Comparison of ENCODE assay signal across 17 cellular contexts in the genomic region with DNA sequence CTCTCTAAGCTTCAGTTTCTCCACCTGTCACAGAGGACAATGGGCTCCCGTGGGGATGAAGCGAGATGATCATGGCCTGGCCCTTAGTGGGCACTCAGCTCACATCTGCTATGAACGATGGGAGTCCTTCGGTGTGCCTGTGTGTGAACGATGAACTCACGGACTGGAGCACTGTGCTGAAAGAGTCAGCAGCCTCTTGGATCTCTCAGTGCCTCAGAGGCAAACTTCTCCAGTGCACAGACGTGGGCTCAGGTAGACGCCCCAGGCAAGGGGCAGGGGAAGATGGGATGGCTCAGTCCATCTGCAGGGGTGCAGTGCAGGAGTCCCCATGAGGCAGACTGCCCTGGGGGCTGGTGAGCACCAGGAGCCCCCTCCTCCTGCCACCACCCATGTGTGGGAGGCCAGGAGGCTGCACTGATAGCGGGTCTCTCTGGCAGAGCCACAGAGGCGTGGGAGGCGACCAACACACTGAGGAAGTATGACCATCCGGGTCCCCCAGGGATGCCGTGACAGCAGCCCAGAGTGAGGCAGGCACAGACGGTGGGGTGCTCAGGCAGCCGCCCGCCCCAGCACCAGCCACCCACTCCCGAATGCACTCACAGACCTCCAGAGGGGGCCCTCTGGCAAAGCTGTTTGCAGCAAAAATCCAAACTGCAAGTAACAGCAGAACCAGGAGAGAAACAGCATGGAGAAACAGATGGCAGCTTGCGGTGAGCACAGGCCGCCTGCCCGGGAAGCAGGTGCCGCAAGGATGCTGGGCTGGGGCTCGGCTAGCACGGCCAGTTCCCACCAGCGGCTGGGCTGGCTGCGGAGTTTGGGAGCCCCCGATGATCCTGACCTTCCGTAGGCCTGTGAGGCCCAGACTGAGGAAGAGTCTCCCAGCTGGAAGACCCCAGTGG.
DNase-seq lines count a peak whose midpoint lies in the region; ATAC-seq, FAIRE-seq and TF ChIP-seq lines count a peak whose summit lies in the region.
"Had no signal": no experiment of that assay in that cellular context is flagged by ENCODE, and none has a peak within 500 bp of the region (broad histone marks: within the 10 kb centered on the region; RNA-seq: fewer than 3 reads in every experiment).

No MANE protein-coding gene starts in this region.

- no peak for DNase-seq in GM23338 (ENCODE audit: low spot score)
- peak; percentile 42 to 77 for DNase-seq in NCI-H524 (lab: John Stamatoyannopoulos, UW)
- peak; percentile 25 for DNase-seq in inferior parietal cortex (ENCODE audit: extremely low spot score)
- peak; percentile 51 for DNase-seq in spleen
- DNase-seq in HT-29 (ENCODE audit: low spot score), result no peak
- DNase-seq in RCC 7860 (ENCODE audit: low spot score), result no peak
- no peak for DNase-seq in NCI-H2029 (lab: John Stamatoyannopoulos, UW)
- DNase-seq: activated naive CD8-positive, alpha-beta T cell treated with anti-CD3 and anti-CD28 coated beads, Interleukin-2, amount 50 U/mL, for 24 hours; esophagus squamous epithelium; GDM1; HFFc6; NCI-H510A treated with DMSO at 0.1 percent for 48 hours; SIG-M5; stimulated activated CD4-positive, alpha-beta T cell treated with anti-CD3 and anti-CD28 coated beads, Interleukin-2, amount 100 ng/mL, for 48 hours had no signal

- ATAC-seq in GM23338, result peak; percentile 21; the same call in 1 of the 3 replicates
- ATAC-seq: activated naive CD8-positive, alpha-beta T cell treated with anti-CD3 and anti-CD28 coated beads, Interleukin-2, amount 50 U/mL, for 24 hours; GM12878 had no signal

- no peak overlapping the region for H3K27ac Mint-ChIP-seq in GM23338
- H3K27ac Mint-ChIP-seq: activated naive CD8-positive, alpha-beta T cell treated with anti-CD3 and anti-CD28 coated beads, Interleukin-2, amount 50 U/mL, for 24 hours; HFFc6 had no signal

- 83 to 91% (median 90%) methylated on average over 17 to 27 of the region's 27 CpGs for WGBS in spleen, 5 donors

- H3K9me3 ChIP-seq in spleen, result no peaks in the 10 kb centered on the region
- H3K9me3 ChIP-seq: breast epithelium, esophagus squamous epithelium had no signal

- peaks cover 15% of the 10 kb centered on the region for H3K4me1 Mint-ChIP-seq in GM23338
- H3K4me1 Mint-ChIP-seq: activated naive CD8-positive, alpha-beta T cell treated with anti-CD3 and anti-CD28 coated beads, Interleukin-2, amount 50 U/mL, for 24 hours had no signal

- TF ChIP-seq POLR2A in spleen (IDR thresholded peaks at IDR 0.05), result no peak

- H4K20me1 ChIP-seq in GM23338 (replicated peaks; ENCODE audit: insufficient read depth), result no peaks in the 10 kb centered on the region

- no peaks in the 10 kb centered on the region for H3K27me3 ChIP-seq in GM23338 (ENCODE audit: insufficient read depth)
- H3K27me3 ChIP-seq in spleen (replicated peaks in 1 of 7), result no peaks in the 10 kb centered on the region
- H3K27me3 ChIP-seq: breast epithelium, esophagus squamous epithelium had no signal

- no peaks in the 10 kb centered on the region for H3K9me3 Mint-ChIP-seq in GM23338
- H3K9me3 Mint-ChIP-seq: activated naive CD8-positive, alpha-beta T cell treated with anti-CD3 and anti-CD28 coated beads, Interleukin-2, amount 50 U/mL, for 24 hours had no signal

- no peaks in the 10 kb centered on the region; the same call in 2 of the 3 replicates for H3K36me3 Mint-ChIP-seq in GM23338 (ENCODE audit: low read depth)

- intact Hi-C loops in spleen (cut with DNase I; ENCODE audit: low total_unique reads), result no loop called here

- H3K4me1 ChIP-seq in GM23338 (ENCODE audit: insufficient read depth) (no peaks in the 10 kb centered on the region), spleen (no peaks in the 10 kb centered on the region)
- H3K4me1 ChIP-seq: breast epithelium had no signal

- H2AFZ ChIP-seq in GM23338, result peak overlapping the region; percentile 43; the same call in 1 of the 2 replicates

- no peaks in the 10 kb centered on the region for H3F3A ChIP-seq in GM23338 (replicated peaks; ENCODE audit: low read depth)

- H3K79me2 ChIP-seq in GM23338 (replicated peaks; ENCODE audit: insufficient read depth), result no peaks in the 10 kb centered on the region

- H3K27ac ChIP-seq in GM23338 (ENCODE audit: low read depth) (no peak overlapping the region), spleen (no peak overlapping the region)
- H3K27ac ChIP-seq: breast epithelium, esophagus squamous epithelium, VCaP had no signal

- 0 out of 4 replicates have a peak, but pooled peaks of 1 of the 2 experiments have one; percentile 12 for TF ChIP-seq CTCF in GM23338 (conservative IDR thresholded peaks at IDR 0.05; ENCODE audit: low read depth in 2 of 2)
- no peak for TF ChIP-seq CTCF in spleen (IDR thresholded peaks at IDR 0.05 in 8 of 11, conservative IDR thresholded peaks at IDR 0.05 in 3 of 11)

- FAIRE-seq in RCC 7860 (lab: Jason Lieb, UNC), result no peak
- FAIRE-seq: GM12878 had no signal

- H3K36me3 ChIP-seq in GM23338 (ENCODE audit: insufficient read depth), result no peaks in the 10 kb centered on the region
- H3K36me3 ChIP-seq in spleen, result peaks cover 0 to 20% (median 0%) of the 10 kb centered on the region in 6 donors
- H3K36me3 ChIP-seq: breast epithelium had no signal

- H3K4me3 ChIP-seq in GM23338 (no peak overlapping the region), spleen (no peak overlapping the region)
- H3K4me3 ChIP-seq: breast epithelium, esophagus squamous epithelium, GM12878 had no signal

- H3K4me2 ChIP-seq in GM23338, result no peak overlapping the region

- H3K4me3 Mint-ChIP-seq in GM23338, result no peak overlapping the region
- H3K4me3 Mint-ChIP-seq: activated naive CD8-positive, alpha-beta T cell treated with anti-CD3 and anti-CD28 coated beads, Interleukin-2, amount 50 U/mL, for 24 hours; HFFc6 had no signal

- no peaks in the 10 kb centered on the region for H3K9me2 ChIP-seq in GM23338 (ENCODE audit: insufficient read depth)

- H3K27me3 Mint-ChIP-seq in GM23338 (ENCODE audit: insufficient read depth, low read depth, poor library complexity), result peaks cover 4% of the 10 kb centered on the region
- H3K27me3 Mint-ChIP-seq: activated naive CD8-positive, alpha-beta T cell treated with anti-CD3 and anti-CD28 coated beads, Interleukin-2, amount 50 U/mL, for 24 hours had no signal

TF ChIP-seq in GM23338, 12 proteins besides CTCF, POLR2A, EP300 and RAD21:
- TF ChIP-seq STAT1 (IDR thresholded peaks at IDR 0.05; ENCODE audit: unreplicated experiment) (no peak), ZNF114 (CRISPR knock-in tag; IDR thresholded peaks at IDR 0.05) (no peak), EZH2phosphoT487 (IDR thresholded peaks at IDR 0.05; ENCODE audit: unreplicated experiment) (no peak)

Comparison
In these comparisons a context has a peak if more than half of its experiments do, and no peak if none do; other contexts are left out.
1. DNase-seq: peak in NCI-H524 (2 of 2), inferior parietal cortex (single experiment) and spleen (single experiment); none in GM23338 (single experiment), HT-29 (single experiment), RCC 7860 (single experiment) and NCI-H2029 (single experiment).